8 cellular contexts compared by ENCODE assay signal in the genomic region with DNA sequence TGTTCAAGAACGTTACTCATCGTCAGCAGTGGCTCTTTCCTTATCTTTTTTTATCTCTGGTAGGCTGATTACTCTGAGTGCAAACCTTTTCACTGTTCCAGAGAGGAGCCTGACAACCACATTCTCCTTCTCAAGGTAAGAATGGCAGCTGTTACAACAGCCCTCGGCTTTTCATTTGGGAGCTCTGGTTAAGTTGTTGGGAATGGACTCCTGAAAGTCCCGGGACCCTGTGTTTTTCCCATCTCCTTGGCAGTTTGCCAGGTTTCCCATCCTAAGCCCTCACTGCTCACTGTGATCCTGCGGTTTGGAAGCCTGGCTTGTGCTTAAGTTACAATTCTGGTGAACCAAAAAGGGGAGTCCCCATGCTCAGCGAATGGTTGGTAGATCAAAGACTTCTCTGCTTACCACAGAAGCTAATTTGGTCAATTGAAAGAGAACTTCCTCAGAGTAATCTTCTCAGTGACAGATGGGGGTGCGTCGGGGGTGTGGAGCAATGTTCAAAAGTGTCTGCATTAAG.
DNase-seq lines count a peak whose midpoint lies in the region; ATAC-seq, FAIRE-seq and TF ChIP-seq lines count a peak whose summit lies in the region.

No MANE protein-coding gene starts in this region.

- no peaks in the 10 kb centered on the region; the same call in 1 of the 2 replicates for H3F3A ChIP-seq in MM.1S (ENCODE audit: insufficient read depth, low read length)

- H2AFZ ChIP-seq in MM.1S (ENCODE audit: low read length) = no peak overlapping the region

- peak overlapping the region; percentile 39; the same call in 1 of the 2 replicates for H3K4me2 ChIP-seq in MM.1S (ENCODE audit: low read depth, low read length)

- no peaks in the 10 kb centered on the region for H4K20me1 ChIP-seq in MM.1S (ENCODE audit: insufficient read depth, low read length)

- FAIRE-seq in urothelium cell line (lab: Jason Lieb, UNC) = no peak

- peak; percentile 100 for ATAC-seq in GM18505 (IDR thresholded peaks at IDR 0.05; ENCODE audit: unreplicated experiment)
- ATAC-seq in GM21737 (IDR thresholded peaks at IDR 0.05; ENCODE audit: unreplicated experiment) = peak; percentile 98

- H3K27ac ChIP-seq in MM.1S (ENCODE audit: low read length) = no peak overlapping the region

- no peak overlapping the region for H3K9ac ChIP-seq in MM.1S (ENCODE audit: low read length)

- TF ChIP-seq POLR2A in GM18505 (IDR thresholded peaks at IDR 0.05; ENCODE audit: borderline replicate concordance, extremely low read depth, insufficient read depth, insufficient read length) = no peak

- H3K36me3 ChIP-seq in MM.1S (replicated peaks; ENCODE audit: insufficient read depth, low read length) = no peaks in the 10 kb centered on the region

- H3K9me3 ChIP-seq in MM.1S (replicated peaks; ENCODE audit: insufficient read depth, low read length) = no peaks in the 10 kb centered on the region

- no peak overlapping the region for H3K4me3 ChIP-seq in MM.1S (ENCODE audit: low read length)

- H3K4me1 ChIP-seq in MM.1S (ENCODE audit: low read length) = peaks cover 20% of the 10 kb centered on the region

- DNase-seq in MM.1S (peak; percentile 89), urothelium cell line (ENCODE audit: low spot score) (no peak), activated gamma-delta T cell (lab: John Stamatoyannopoulos, UW) (no peak), inferior parietal cortex (ENCODE audit: extremely low spot score) (no peak), NCI-H69 (lab: John Stamatoyannopoulos, UW) (no peak)
- peak; percentile 2 for DNase-seq in activated naive CD8-positive, alpha-beta T cell treated with anti-CD3 and anti-CD28 coated beads, Interleukin-2, amount 50 U/mL, for 16 hours (ENCODE audit: low read depth, low spot score)

- no peaks in the 10 kb centered on the region for H3K79me2 ChIP-seq in MM.1S (ENCODE audit: low read length)

- H3K27me3 ChIP-seq in MM.1S (replicated peaks; ENCODE audit: insufficient read depth, low read length) = no peaks in the 10 kb centered on the region

- no peak for TF ChIP-seq CTCF in MM.1S (IDR thresholded peaks at IDR 0.05; ENCODE audit: low read length)

- H3K9me2 ChIP-seq in MM.1S (replicated peaks; ENCODE audit: insufficient read depth, low read length) = no peaks in the 10 kb centered on the region

Comparison
In these comparisons a context has a peak if more than half of its experiments do, and no peak if none do; other contexts are left out.
1. DNase-seq: peak in MM.1S (single experiment) and activated naive CD8-positive, alpha-beta T cell treated with anti-CD3 and anti-CD28 coated beads, Interleukin-2, amount 50 U/mL, for 16 hours (single experiment); none in urothelium cell line (single experiment), activated gamma-delta T cell (single experiment), inferior parietal cortex (single experiment) and NCI-H69 (single experiment).